ENCODE assay signal across 1 cellular context in genomic region chr19:1073956-1074511, GRCh38.
TF ChIP-seq lines count a peak whose summit lies in the region.

No MANE protein-coding gene starts in this region.

TF ChIP-seq in GM12878, 131 proteins besides CTCF, POLR2A, EP300 and RAD21:
- no peak for TF ChIP-seq YBX1 (IDR thresholded peaks at IDR 0.05)
- TF ChIP-seq USF1 (IDR thresholded peaks at IDR 0.05; ENCODE audit: borderline replicate concordance, extremely low read length, insufficient read depth, low read depth, low read length) = no peak
- TF ChIP-seq SUZ12 (IDR thresholded peaks at IDR 0.05; ENCODE audit: unreplicated experiment) = no peak
- no peak for TF ChIP-seq KAT2A (conservative IDR thresholded peaks at IDR 0.05; ENCODE audit: control insufficient read depth, low read depth, low read length)
- TF ChIP-seq TCF3 (IDR thresholded peaks at IDR 0.05; ENCODE audit: borderline replicate concordance, insufficient read depth, low read depth, low read length) = no peak
- TF ChIP-seq BACH1 (IDR thresholded peaks at IDR 0.05; ENCODE audit: borderline replicate concordance) = no peak
- no peak for TF ChIP-seq IKZF1 (conservative IDR thresholded peaks at IDR 0.05)
- TF ChIP-seq FOXM1 (IDR thresholded peaks at IDR 0.05; ENCODE audit: low read depth, low read length) = no peak
- no peak for TF ChIP-seq CBX3 (IDR thresholded peaks at IDR 0.05; ENCODE audit: borderline replicate concordance, low read depth)
- no peak for TF ChIP-seq ESRRA (IDR thresholded peaks at IDR 0.05; ENCODE audit: low read length)
- no peak for TF ChIP-seq NR2C2 (IDR thresholded peaks at IDR 0.05; ENCODE audit: borderline replicate concordance, control insufficient read depth, insufficient read length, low read depth)
- TF ChIP-seq BRCA1 (IDR thresholded peaks at IDR 0.05; ENCODE audit: low read depth, low read length) = no peak
- no peak for TF ChIP-seq IRF4 (IDR thresholded peaks at IDR 0.05; ENCODE audit: low read depth, low read length)
- TF ChIP-seq ZBTB40 (IDR thresholded peaks at IDR 0.05; ENCODE audit: borderline replicate concordance) = no peak
- no peak for TF ChIP-seq ZBTB33 (IDR thresholded peaks at IDR 0.05)
- no peak for TF ChIP-seq SP1 (IDR thresholded peaks at IDR 0.05; ENCODE audit: low read depth, low read length)
TF ChIP-seq in GM12878: peak in this region for 0.
